In the genomic region with DNA sequence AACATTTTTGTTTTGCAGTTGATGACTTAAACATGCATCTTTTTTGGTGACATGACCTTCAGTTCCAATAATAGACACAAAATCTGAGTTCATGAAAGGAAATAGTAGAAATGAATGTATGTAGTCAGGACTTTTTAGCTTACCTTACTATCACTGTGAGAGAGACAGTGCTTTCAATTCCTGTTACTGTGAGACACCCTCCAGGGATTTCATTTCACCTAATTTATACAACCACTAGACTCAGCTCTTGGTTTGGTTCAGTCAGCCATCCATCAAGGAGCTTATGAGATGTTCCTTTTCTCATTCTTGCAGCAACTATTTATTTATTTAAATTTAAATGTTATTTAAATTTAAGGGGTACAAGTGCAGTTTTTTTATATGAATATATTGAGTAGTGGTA, we compare ENCODE assay signal across 17 cellular contexts.
A peak's percentile ranks its signal among the peaks of the same experiment; 100 is the strongest.
DNase-seq lines count a peak whose midpoint lies in the region; ATAC-seq and TF ChIP-seq lines count a peak whose summit lies in the region.
"Had no signal": no experiment of that assay in that cellular context is flagged by ENCODE, and none has a peak within 500 bp of the region (broad histone marks: within the 10 kb centered on the region; RNA-seq: fewer than 3 reads in every experiment).

No MANE protein-coding gene starts in this region.

- H3K27ac Mint-ChIP-seq in activated CD4-positive, alpha-beta T cell treated with anti-CD3 and anti-CD28 coated beads for 36 hours: no peak overlapping the region

- no peaks in the 10 kb centered on the region for H3K9me3 ChIP-seq in WERI-Rb-1 (ENCODE audit: severe bottlenecking)

- TF ChIP-seq CTCF in WERI-Rb-1 (IDR thresholded peaks at IDR 0.05; ENCODE audit: low read depth, low read length): no peak

- peaks cover 38% of the 10 kb centered on the region for H3K36me3 Mint-ChIP-seq in activated CD4-positive, alpha-beta T cell treated with anti-CD3 and anti-CD28 coated beads for 36 hours (ENCODE audit: low read depth)

- ATAC-seq in activated CD4-positive, alpha-beta T cell treated with anti-CD3 and anti-CD28 coated beads for 36 hours: peak; percentile 33
- ATAC-seq in GM21825 (IDR thresholded peaks at IDR 0.05; ENCODE audit: unreplicated experiment) (peak; percentile 95), HG03196 (IDR thresholded peaks at IDR 0.05; ENCODE audit: unreplicated experiment) (peak; percentile 77)
- ATAC-seq: lower lobe of right lung; stimulated activated naive CD8-positive, alpha-beta T cell treated with anti-CD3 and anti-CD28 coated beads, Interleukin-15, Interleukin-2, amounts not matched to agents 100 U/mL and 50 U/mL, for 24 hours had no signal

- H3K4me3 Mint-ChIP-seq in activated CD4-positive, alpha-beta T cell treated with anti-CD3 and anti-CD28 coated beads for 36 hours: no peak overlapping the region

- no peaks in the 10 kb centered on the region for H3K27me3 ChIP-seq in WERI-Rb-1 (ENCODE audit: insufficient read depth, low read depth, severe bottlenecking)
- H3K27me3 ChIP-seq: hepatocyte had no signal

- H3K27ac ChIP-seq in WERI-Rb-1: no peak overlapping the region
- H3K27ac ChIP-seq: 22Rv1, hepatocyte, lower lobe of right lung, parathyroid adenoma, VCaP had no signal

- H3K36me3 ChIP-seq in WERI-Rb-1: peaks cover 7% of the 10 kb centered on the region; the same call in 1 of the 2 replicates

- no peak overlapping the region for H3K4me3 ChIP-seq in WERI-Rb-1 (ENCODE audit: low read depth, low read length)
- H3K4me3 ChIP-seq: hepatocyte, lower lobe of right lung had no signal

- intact Hi-C loops in activated CD4-positive, alpha-beta T cell treated with anti-CD3 and anti-CD28 coated beads for 36 hours (cut with DNase I, micrococcal nuclease): no loop called here

- no peaks in the 10 kb centered on the region for H3K9me3 Mint-ChIP-seq in activated CD4-positive, alpha-beta T cell treated with anti-CD3 and anti-CD28 coated beads for 36 hours (ENCODE audit: low read depth)

- no peaks in the 10 kb centered on the region for H3K27me3 Mint-ChIP-seq in activated CD4-positive, alpha-beta T cell treated with anti-CD3 and anti-CD28 coated beads for 36 hours

- CTCF ChIA-PET in activated CD4-positive, alpha-beta T cell treated with anti-CD3 and anti-CD28 coated beads for 36 hours (lab: Charles Lee): no interaction called here

- H3K4me1 Mint-ChIP-seq in activated CD4-positive, alpha-beta T cell treated with anti-CD3 and anti-CD28 coated beads for 36 hours: no peaks in the 10 kb centered on the region

- no peak for DNase-seq in activated CD4-positive, alpha-beta T cell treated with anti-CD3 and anti-CD28 coated beads for 36 hours
- DNase-seq in activated CD4-positive, alpha-beta T cell treated with anti-CD3 and anti-CD28 coated beads, Interleukin-2, amount 50 U/mL, for 48 hours: no peak
- DNase-seq in NCI-H524 treated with DMSO at 0.1 percent for 48 hours (lab: John Stamatoyannopoulos, UW): no peak
- DNase-seq in hippocampal formation (lab: John Stamatoyannopoulos, UW): no peak
- DNase-seq in WERI-Rb-1: no peak
- DNase-seq in NCI-H774 (lab: John Stamatoyannopoulos, UW): no peak
- DNase-seq: activated T-cell treated with anti-CD3 and anti-CD28 coated beads, Interleukin-2, amount 50 U/mL, for 48 hours; lower lobe of right lung; NCI-H446; Right ventricle myocardium superior; stimulated activated naive CD8-positive, alpha-beta T cell treated with anti-CD3 and anti-CD28 coated beads, Interleukin-15, Interleukin-2, amounts not matched to agents 100 U/mL and 50 U/mL, for 24 hours had no signal

- POLR2A ChIA-PET in activated CD4-positive, alpha-beta T cell treated with anti-CD3 and anti-CD28 coated beads for 36 hours (lab: Charles Lee): no interaction called here

Comparison
In these comparisons a context has a peak if more than half of its experiments do, and no peak if none do; other contexts are left out.
1. ATAC-seq: peak in every context shown above with its lines; median percentile 95 in GM21825; 77 in HG03196; 33 in activated CD4-positive, alpha-beta T cell treated with anti-CD3 and anti-CD28 coated beads for 36 hours.